Comparison of ENCODE assay signal across 9 cellular contexts in the genomic region with DNA sequence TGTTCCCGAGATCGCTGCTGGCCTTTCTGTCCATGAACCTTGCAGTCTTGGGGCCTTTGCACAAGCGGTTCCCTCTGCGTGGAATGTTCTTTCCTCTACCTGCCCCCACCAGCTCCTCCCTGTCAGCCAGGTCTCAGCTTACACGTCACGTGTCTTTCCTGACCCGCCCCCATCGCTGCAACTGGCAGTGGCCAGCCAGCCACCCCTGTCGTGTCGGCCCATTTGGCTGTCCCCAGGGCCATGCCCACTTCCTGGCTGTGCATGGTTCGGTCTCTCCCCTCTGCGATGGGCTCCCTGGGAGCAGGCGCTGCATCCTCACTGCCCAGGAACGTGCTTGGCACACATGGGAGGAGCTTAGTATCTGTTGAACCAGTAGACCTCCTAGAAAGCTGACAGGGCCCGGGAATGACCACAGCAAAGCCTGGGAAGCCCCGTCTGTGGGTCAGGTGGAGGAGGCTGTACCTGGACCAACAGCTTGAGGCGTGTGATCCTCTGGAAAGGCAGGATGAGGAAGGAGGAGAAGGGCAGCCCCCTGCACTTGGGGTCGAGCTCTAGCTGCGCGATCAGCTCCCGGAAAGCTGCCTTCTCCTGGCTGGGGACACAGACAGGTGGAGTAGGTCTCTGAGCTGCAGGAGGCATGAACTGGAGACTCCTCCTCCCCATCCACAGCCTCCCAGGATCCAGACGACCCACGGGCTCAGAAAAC. TPM values are rescaled to one million over a fixed set of nuclear protein-coding genes. Genes with fewer than 3 reads are reported as not detected.
A peak's percentile ranks its signal among the peaks of the same experiment; 100 is the strongest.
DNase-seq lines count a peak whose midpoint lies in the region; ATAC-seq and TF ChIP-seq lines count a peak whose summit lies in the region.
"Had no signal": no experiment of that assay in that cellular context is flagged by ENCODE, and none has a peak within 500 bp of the region (broad histone marks: within the 10 kb centered on the region; RNA-seq: fewer than 3 reads in every experiment).

No MANE protein-coding gene starts in this region.

- H3K4me1 ChIP-seq in right cardiac atrium (ENCODE audit: control insufficient read depth, insufficient read depth, low read length) (no peaks in the 10 kb centered on the region), suprapubic skin (peaks cover 17% of the 10 kb centered on the region)
- H3K4me1 ChIP-seq: A549 had no signal

- no peak overlapping the region for H3K4me3 ChIP-seq in right cardiac atrium (ENCODE audit: low read length)
- peak overlapping the region; percentile 15 for H3K4me3 ChIP-seq in suprapubic skin
- H3K4me3 ChIP-seq: A549 had no signal

- intact Hi-C loops in right cardiac atrium (cut with DNase I): no loop called here

- peaks cover 3% of the 10 kb centered on the region for H3K36me3 ChIP-seq in suprapubic skin

- TF ChIP-seq EP300 in suprapubic skin (IDR thresholded peaks at IDR 0.05): no peak

- no peak for TF ChIP-seq POLR2A in suprapubic skin (IDR thresholded peaks at IDR 0.05)

- H3K27ac ChIP-seq in right cardiac atrium (ENCODE audit: low read length): no peak overlapping the region
- H3K27ac ChIP-seq in suprapubic skin: peak overlapping the region; percentile 5

- DNase-seq in NCI-H187 (lab: John Stamatoyannopoulos, UW): peak; percentile 13 to 27
- DNase-seq in NCI-H187 treated with DMSO at 0.1 percent for 48 hours (lab: John Stamatoyannopoulos, UW): no peak
- peak; percentile 85 for DNase-seq in SW480 (ENCODE audit: low spot score)
- peak in 1 of 3 donors; percentile 67 for DNase-seq in right cardiac atrium
- peak; percentile 64 to 80 for DNase-seq in suprapubic skin (ENCODE audit: low spot score in 2 of 2)
- no peak for DNase-seq in activated CD4-positive, alpha-beta T cell treated with anti-CD3 and anti-CD28 coated beads for 48 hours
- DNase-seq in NCI-H1930 (lab: John Stamatoyannopoulos, UW): no peak
- no peak for DNase-seq in activated T-cell treated with anti-CD3 and anti-CD28 coated beads for 4 hours

- peak; percentile 26 to 42 for ATAC-seq in right cardiac atrium
- ATAC-seq: A549 had no signal

- TF ChIP-seq CTCF in suprapubic skin (IDR thresholded peaks at IDR 0.05): no peak

- no peaks in the 10 kb centered on the region for H3K27me3 ChIP-seq in right cardiac atrium (ENCODE audit: control insufficient read depth, insufficient read depth)
- H3K27me3 ChIP-seq in suprapubic skin: no peaks in the 10 kb centered on the region

- no peaks in the 10 kb centered on the region for H3K9me3 ChIP-seq in right cardiac atrium (ENCODE audit: control insufficient read depth, low read length)
- no peaks in the 10 kb centered on the region for H3K9me3 ChIP-seq in suprapubic skin
- H3K9me3 ChIP-seq: A549 had no signal

- 35% methylated on average over 23 of the region's 23 CpGs for WGBS in right cardiac atrium
- WGBS in suprapubic skin: 57% methylated on average over 23 of the region's 23 CpGs

RNA-seq across cellular contexts. Expression of a gene that starts 21.0 kb away (rescaled TPM):
- total RNA-seq in right cardiac atrium (1 to 10 TPM in 3 of 4 donors, under 1 TPM in 1; 0.86 to 1.9 (median 1.3) TPM), suprapubic skin (10 to 100 TPM; 11.7 to 39.7 (median 16.9) TPM)
- polyA plus RNA-seq in right cardiac atrium: 0.59 TPM

Comparison
In these comparisons a context has a peak if more than half of its experiments do, and no peak if none do; other contexts are left out.
1. DNase-seq: peak in NCI-H187 (2 of 2), SW480 (single experiment) and suprapubic skin (2 of 2); none in NCI-H187 treated with DMSO at 0.1 percent for 48 hours (single experiment), activated CD4-positive, alpha-beta T cell treated with anti-CD3 and anti-CD28 coated beads for 48 hours (single experiment), NCI-H1930 (0 of 2) and activated T-cell treated with anti-CD3 and anti-CD28 coated beads for 4 hours (single experiment).
2. RNA of a gene that starts 21.0 kb away (total RNA-seq): 11.7 to 39.7 TPM in suprapubic skin; 0.86 to 1.9 TPM in right cardiac atrium; every median in the first group is over 4 times any median in the second.